Comparison of ENCODE assay signal across 24 cellular contexts in genomic region chr3:172161390-172161789, GRCh38.
A peak's percentile ranks its signal among the peaks of the same experiment; 100 is the strongest.
DNase-seq lines count a peak whose midpoint lies in the region; ATAC-seq, FAIRE-seq and TF ChIP-seq lines count a peak whose summit lies in the region.
"Had no signal": no experiment of that assay in that cellular context is flagged by ENCODE, and none has a peak within 500 bp of the region (broad histone marks: within the 10 kb centered on the region; RNA-seq: fewer than 3 reads in every experiment).

No MANE protein-coding gene starts in this region.

- H3K9me3 Mint-ChIP-seq in astrocyte (ENCODE audit: unreplicated experiment): no peaks in the 10 kb centered on the region
- H3K9me3 Mint-ChIP-seq in natural killer cell treated with Interleukin-12 subunit alpha and Interleukin-12 subunit beta and Interleukin-15 and Interleukin-18, amount 100 ng/mL, for 72 hours: no peaks in the 10 kb centered on the region
- H3K9me3 Mint-ChIP-seq: CD8-positive, alpha-beta memory T cell had no signal

- H3K4me1 ChIP-seq in cardiac muscle cell (ENCODE audit: low read depth) (peaks cover 10% of the 10 kb centered on the region), astrocyte (ENCODE audit: insufficient read depth, low read length) (peaks cover 27% of the 10 kb centered on the region), thyroid gland (peaks cover 23 to 35% of the 10 kb centered on the region in 2 donors)

- H3K36me3 Mint-ChIP-seq in astrocyte (ENCODE audit: low read depth, unreplicated experiment): peaks cover 13% of the 10 kb centered on the region
- H3K36me3 Mint-ChIP-seq in natural killer cell treated with Interleukin-12 subunit alpha and Interleukin-12 subunit beta and Interleukin-15 and Interleukin-18, amount 100 ng/mL, for 72 hours: peaks cover 4% of the 10 kb centered on the region

- ATAC-seq in natural killer cell treated with Interleukin-12 subunit alpha and Interleukin-12 subunit beta and Interleukin-15 and Interleukin-18, amount 100 ng/mL, for 72 hours: no peak
- ATAC-seq: Right ventricle myocardium inferior had no signal

- TF ChIP-seq POLR2A in thyroid gland (IDR thresholded peaks at IDR 0.05): no peak

- no peaks in the 10 kb centered on the region for H3K36me3 ChIP-seq in cardiac muscle cell
- no peaks in the 10 kb centered on the region for H3K36me3 ChIP-seq in astrocyte (ENCODE audit: insufficient read depth, low read length)
- H3K36me3 ChIP-seq in thyroid gland: no peaks in the 10 kb centered on the region

- peak overlapping the region; percentile 74 for H3K27ac ChIP-seq in cardiac muscle cell
- no peak overlapping the region for H3K27ac ChIP-seq in astrocyte (ENCODE audit: low read depth, low read length)
- H3K27ac ChIP-seq in thyroid gland: peak overlapping the region in 2 of 3 donors; percentile 24 to 47
- H3K27ac ChIP-seq: 22Rv1, SJSA1 had no signal

- H3K9me3 ChIP-seq in cardiac muscle cell (ENCODE audit: low read depth) (no peaks in the 10 kb centered on the region), astrocyte (ENCODE audit: insufficient read depth, low read depth, low read length) (no peaks in the 10 kb centered on the region), thyroid gland (no peaks in the 10 kb centered on the region)
- H3K9me3 ChIP-seq: SJSA1 had no signal

- no peak overlapping the region for H3K4me3 Mint-ChIP-seq in astrocyte (ENCODE audit: unreplicated experiment)
- no peak overlapping the region for H3K4me3 Mint-ChIP-seq in natural killer cell treated with Interleukin-12 subunit alpha and Interleukin-12 subunit beta and Interleukin-15 and Interleukin-18, amount 100 ng/mL, for 72 hours
- H3K4me3 Mint-ChIP-seq: CD8-positive, alpha-beta memory T cell had no signal

- 94 to 98% methylated on average over 2 of the region's 2 CpGs for WGBS in thyroid gland, 2 donors

- no peak overlapping the region for H3K9ac ChIP-seq in astrocyte (ENCODE audit: low read length)

- peaks cover 58% of the 10 kb centered on the region for H4K20me1 ChIP-seq in astrocyte (ENCODE audit: insufficient read depth, low read length)

- H3K4me1 Mint-ChIP-seq in astrocyte (ENCODE audit: low read depth, unreplicated experiment): peaks cover 71% of the 10 kb centered on the region
- H3K4me1 Mint-ChIP-seq in natural killer cell treated with Interleukin-12 subunit alpha and Interleukin-12 subunit beta and Interleukin-15 and Interleukin-18, amount 100 ng/mL, for 72 hours (ENCODE audit: low read depth in 2 of 2): peaks cover 53 to 59% of the 10 kb centered on the region in 2 donors

- peaks cover 99% of the 10 kb centered on the region for H3K79me2 ChIP-seq in astrocyte (ENCODE audit: insufficient read depth, low read length)

- H3K27me3 ChIP-seq in cardiac muscle cell (no peaks in the 10 kb centered on the region), astrocyte (ENCODE audit: insufficient read depth, low read length) (no peaks in the 10 kb centered on the region), thyroid gland (no peaks in the 10 kb centered on the region)
- H3K27me3 ChIP-seq: SJSA1 had no signal

- no peak overlapping the region for H2AFZ ChIP-seq in astrocyte (ENCODE audit: low read depth, low read length)

- peak overlapping the region; percentile 69 for H3K27ac Mint-ChIP-seq in astrocyte (ENCODE audit: unreplicated experiment)
- H3K27ac Mint-ChIP-seq in natural killer cell treated with Interleukin-12 subunit alpha and Interleukin-12 subunit beta and Interleukin-15 and Interleukin-18, amount 100 ng/mL, for 72 hours: peak overlapping the region; percentile 39 to 51

- no peaks in the 10 kb centered on the region for H3K27me3 Mint-ChIP-seq in astrocyte (ENCODE audit: low read depth, unreplicated experiment)
- H3K27me3 Mint-ChIP-seq in natural killer cell treated with Interleukin-12 subunit alpha and Interleukin-12 subunit beta and Interleukin-15 and Interleukin-18, amount 100 ng/mL, for 72 hours: no peaks in the 10 kb centered on the region
- H3K27me3 Mint-ChIP-seq: CD8-positive, alpha-beta memory T cell had no signal

- no peak overlapping the region for H3K4me2 ChIP-seq in astrocyte (ENCODE audit: low read length)

- DNase-seq in cardiac muscle cell (ENCODE audit: low read depth in 1 of 2, low spot score in 1 of 2) (no peak), cardiac septum (ENCODE audit: low spot score) (no peak), astrocyte (ENCODE audit: low read depth) (no peak), thyroid gland (no peak), NCI-H526 (lab: John Stamatoyannopoulos, UW) (no peak), LoVo (ENCODE audit: low spot score) (no peak), HPDE6-E6E7 (ENCODE audit: extremely low spot score) (no peak)
- DNase-seq in natural killer cell treated with Interleukin-12 subunit alpha and Interleukin-12 subunit beta and Interleukin-15 and Interleukin-18, amount 100 ng/mL, for 72 hours (ENCODE audit: low spot score): no peak
- DNase-seq: AML-193; C1 segment of cervical spinal cord; CD8-positive, alpha-beta memory T cell; KBM-7; NCI-H1092 treated with DMSO at 0.1 percent for 48 hours; NCI-H1436 treated with DMSO at 0.1 percent for 48 hours; NCI-H2029 treated with DMSO at 0.1 percent for 48 hours; NCI-H226; NCI-H510A treated with DMSO at 0.1 percent for 48 hours; NCI-H82 had no signal

- H3K4me3 ChIP-seq in cardiac muscle cell: no peak overlapping the region
- H3K4me3 ChIP-seq in astrocyte (ENCODE audit: insufficient read depth, low read depth, low read length): no peak overlapping the region
- no peak overlapping the region for H3K4me3 ChIP-seq in thyroid gland (replicated peaks in 1 of 3)
- H3K4me3 ChIP-seq: SJSA1 had no signal

- TF ChIP-seq CTCF in cardiac muscle cell (IDR thresholded peaks at IDR 0.05; ENCODE audit: low read depth, low read length) (no peak), astrocyte (IDR thresholded peaks at IDR 0.05; ENCODE audit: insufficient read depth, low read depth, low read length) (no peak), thyroid gland (IDR thresholded peaks at IDR 0.05) (no peak)

- FAIRE-seq in astrocyte (lab: Jason Lieb, UNC): no peak
- FAIRE-seq: G401.6, GM12892, H1 had no signal

- intact Hi-C loops in cardiac septum (cut with DNase I) (no loop called here), thyroid gland (cut with DNase I) (no loop called here)
